In genomic region chr12:25811656-25812126, GRCh38 we compare ENCODE assay signal across 9 cellular contexts.
DNase-seq lines count a peak whose midpoint lies in the region; ATAC-seq and TF ChIP-seq lines count a peak whose summit lies in the region.
"Had no signal": no experiment of that assay in that cellular context is flagged by ENCODE, and none has a peak within 500 bp of the region (broad histone marks: within the 10 kb centered on the region; RNA-seq: fewer than 3 reads in every experiment).

No MANE protein-coding gene starts in this region.

- no peak overlapping the region for H3K27ac Mint-ChIP-seq in T-helper 17 cell
- H3K27ac Mint-ChIP-seq: dendritic cell treated with granulocyte-macrophage colony-stimulating factor and Interleukin-4, amounts not matched to agents 40 ng/mL and 50 ng/mL, for 4 days had no signal

- in situ Hi-C loops in KBM-7 (cut with MboI; ENCODE audit: low pct_unique_long_range_greater_than_20kb, low sequenced_read_pairs), result no loop called here

- no peaks in the 10 kb centered on the region for H3K36me3 ChIP-seq in body of pancreas (replicated peaks in 1 of 2; ENCODE audit: insufficient read depth in 1 of 2, low read depth in 2 of 2)

- H3K4me1 ChIP-seq in body of pancreas, result no peaks in the 10 kb centered on the region

- H3K36me3 Mint-ChIP-seq in T-helper 17 cell (ENCODE audit: low read depth), result no peaks in the 10 kb centered on the region

- ATAC-seq in GM21381 (IDR thresholded peaks at IDR 0.05; ENCODE audit: unreplicated experiment) (peak; percentile 48), body of pancreas (no peak), T-helper 17 cell (no peak), HG03571 (IDR thresholded peaks at IDR 0.05; ENCODE audit: unreplicated experiment) (no peak)

- H3K4me1 Mint-ChIP-seq in T-helper 17 cell, result no peaks in the 10 kb centered on the region

- intact Hi-C loops in body of pancreas (cut with DNase I), result no loop called here

- TF ChIP-seq CTCF in fibroblast of mammary gland (conservative IDR thresholded peaks at IDR 0.05; ENCODE audit: control insufficient read depth, insufficient read depth, low read depth, low read length) (no peak), body of pancreas (IDR thresholded peaks at IDR 0.05) (no peak)

- 63 to 71% methylated on average over 5 of the region's 5 CpGs for WGBS in body of pancreas, 2 donors

- H3K27me3 ChIP-seq in body of pancreas, result no peaks in the 10 kb centered on the region

- no peak for TF ChIP-seq POLR2A in body of pancreas (IDR thresholded peaks at IDR 0.05)

- peak; percentile 61 for DNase-seq in Daoy (ENCODE audit: low read depth)
- DNase-seq in KBM-7, result peak; percentile 5
- DNase-seq in fibroblast of mammary gland (ENCODE audit: low read depth), result peak; percentile 72
- no peak for DNase-seq in body of pancreas
- no peak for DNase-seq in NCI-H146 treated with DMSO at 0.1 percent for 48 hours (lab: John Stamatoyannopoulos, UW; ENCODE audit: unreplicated experiment)
- DNase-seq in T-helper 17 cell, result no peak

- no peaks in the 10 kb centered on the region for H3K27me3 Mint-ChIP-seq in T-helper 17 cell
- H3K27me3 Mint-ChIP-seq: dendritic cell treated with granulocyte-macrophage colony-stimulating factor and Interleukin-4, amounts not matched to agents 40 ng/mL and 50 ng/mL, for 4 days had no signal

- no peaks in the 10 kb centered on the region for H3K9me3 ChIP-seq in body of pancreas
- no peaks in the 10 kb centered on the region for H3K9me3 ChIP-seq in T-helper 17 cell (ENCODE audit: control insufficient read depth, low read length, poor library complexity, severe bottlenecking)

- no peak overlapping the region for H3K4me3 Mint-ChIP-seq in T-helper 17 cell
- H3K4me3 Mint-ChIP-seq: dendritic cell treated with granulocyte-macrophage colony-stimulating factor and Interleukin-4, amounts not matched to agents 40 ng/mL and 50 ng/mL, for 4 days had no signal

- H3K4me3 ChIP-seq in fibroblast of mammary gland (ENCODE audit: control insufficient read depth, low read depth, low read length) (no peak overlapping the region), body of pancreas (no peak overlapping the region)

- H3K27ac ChIP-seq in body of pancreas, result no peak overlapping the region

Comparison
In these comparisons a context has a peak if more than half of its experiments do, and no peak if none do; other contexts are left out.
1. DNase-seq: peak in Daoy (single experiment), KBM-7 (single experiment) and fibroblast of mammary gland (single experiment); none in body of pancreas (0 of 4), NCI-H146 treated with DMSO at 0.1 percent for 48 hours (single experiment) and T-helper 17 cell (0 of 3).